ENCODE assay signal across 11 cellular contexts in the genomic region with DNA sequence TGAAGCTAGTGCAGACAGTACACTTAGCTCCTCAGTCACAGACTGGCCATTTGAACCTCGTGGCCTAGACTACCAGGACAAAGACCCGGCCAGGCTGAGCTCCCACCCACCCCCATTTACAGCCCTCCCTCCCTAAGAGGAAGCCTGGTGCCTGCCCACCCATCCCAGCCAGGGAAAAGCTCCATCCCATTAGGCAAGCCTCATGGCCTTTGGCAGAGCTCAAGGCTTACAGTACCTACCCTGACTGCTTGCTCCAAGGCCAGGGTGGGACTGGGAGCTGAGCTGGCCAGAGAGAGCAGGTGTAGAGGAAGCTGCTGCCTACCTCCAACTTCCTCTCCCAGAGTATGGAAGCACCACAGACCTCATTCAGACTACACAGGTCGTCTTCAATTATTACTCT. TPM values are rescaled to one million over a fixed set of nuclear protein-coding genes. Genes with fewer than 3 reads are reported as not detected.
DNase-seq lines count a peak whose midpoint lies in the region; ATAC-seq and TF ChIP-seq lines count a peak whose summit lies in the region.
"Had no signal": no experiment of that assay in that cellular context is flagged by ENCODE, and none has a peak within 500 bp of the region (broad histone marks: within the 10 kb centered on the region; RNA-seq: fewer than 3 reads in every experiment).

No MANE protein-coding gene starts in this region.

- no peak for ATAC-seq in GM18861 (IDR thresholded peaks at IDR 0.05; ENCODE audit: unreplicated experiment)

- H3K4me1 ChIP-seq in adrenal gland (replicated peaks in 1 of 2), result peaks cover 28 to 46% of the 10 kb centered on the region in 2 donors
- peaks cover 38 to 41% of the 10 kb centered on the region in 2 donors for H3K4me1 ChIP-seq in thyroid gland
- H3K4me1 ChIP-seq in A673 (ENCODE audit: insufficient read depth, low read length, poor library complexity, severe bottlenecking), result peaks cover under 1% of the 10 kb centered on the region

- H3K36me3 Mint-ChIP-seq in activated T-cell treated with anti-CD3 and anti-CD28 coated beads, Interleukin-2, amount 50 U/mL, for 24 hours (ENCODE audit: low read depth), result peaks cover 56% of the 10 kb centered on the region

- H3K27ac ChIP-seq in adrenal gland, result peak overlapping the region in 3 of 5 donors; percentile 3 to 96 (median 46)
- peak overlapping the region; percentile 28 to 99 (median 97) for H3K27ac ChIP-seq in thyroid gland
- no peak overlapping the region for H3K27ac ChIP-seq in A673 (ENCODE audit: low read depth, low read length, poor library complexity, severe bottlenecking)

- H3K27me3 ChIP-seq in adrenal gland (no peaks in the 10 kb centered on the region), thyroid gland (no peaks in the 10 kb centered on the region), A673 (replicated peaks; ENCODE audit: insufficient read depth, low read depth, low read length, poor library complexity) (no peaks in the 10 kb centered on the region)

- TF ChIP-seq POLR2A in adrenal gland (IDR thresholded peaks at IDR 0.05) (no peak), thyroid gland (IDR thresholded peaks at IDR 0.05) (no peak)

- H3K9me3 ChIP-seq in adrenal gland (replicated peaks in 1 of 3), result no peaks in the 10 kb centered on the region
- no peaks in the 10 kb centered on the region for H3K9me3 ChIP-seq in thyroid gland
- H3K9me3 ChIP-seq in A673 (ENCODE audit: low read depth, low read length, poor library complexity, severe bottlenecking), result no peaks in the 10 kb centered on the region

- TF ChIP-seq CTCF in adrenal gland (IDR thresholded peaks at IDR 0.05), result no peak
- no peak for TF ChIP-seq CTCF in thyroid gland (IDR thresholded peaks at IDR 0.05)
- TF ChIP-seq CTCF in A673 (conservative IDR thresholded peaks at IDR 0.05; ENCODE audit: low read depth, low read length), result no peak

- intact Hi-C loops in adrenal gland (cut with DNase I) (no loop called here), thyroid gland (cut with DNase I) (no loop called here), A673 (cut with micrococcal nuclease; ENCODE audit: unreplicated experiment) (no loop called here)

- no peak for DNase-seq in activated T-cell treated with anti-CD3 and anti-CD28 coated beads, Interleukin-2, amount 50 U/mL, for 24 hours
- no peak for DNase-seq in activated T-cell treated with anti-CD3 and anti-CD28 coated beads, Interleukin-2, amount 50 U/mL, for 1 hour
- DNase-seq in adrenal gland (peak in 2 of 7 donors; percentile 31 to 51), mesenteric fat pad (ENCODE audit: low spot score) (peak; percentile 74), thyroid gland (no peak), activated gamma-delta T cell treated with Interleukin-2 at 50 U/mL for 16 hours (no peak), A673 (ENCODE audit: low spot score) (no peak)
- DNase-seq: activated CD8-positive, alpha-beta memory T cell treated with anti-CD3 and anti-CD28 coated beads, Interleukin-2, amount 50 U/mL, for 4 hours; NCI-H2107; SHP77 treated with DMSO at 0.1 percent for 48 hours had no signal

- no peaks in the 10 kb centered on the region for H3K9me3 Mint-ChIP-seq in activated T-cell treated with anti-CD3 and anti-CD28 coated beads, Interleukin-2, amount 50 U/mL, for 24 hours

- H3K36me3 ChIP-seq in adrenal gland (replicated peaks in 1 of 2), result peaks cover 0 to 97% of the 10 kb centered on the region in 2 donors
- H3K36me3 ChIP-seq in thyroid gland, result peaks cover 26 to 62% of the 10 kb centered on the region in 2 donors
- H3K36me3 ChIP-seq in A673 (ENCODE audit: insufficient read depth, low read length, poor library complexity, severe bottlenecking), result no peaks in the 10 kb centered on the region

- H3K27me3 Mint-ChIP-seq in activated T-cell treated with anti-CD3 and anti-CD28 coated beads, Interleukin-2, amount 50 U/mL, for 24 hours, result no peaks in the 10 kb centered on the region

- BruUV-seq in A673 (replicated peaks; lab: Mats Ljungman, UMichigan), result no TSS peak

- 38 to 54% (median 47%) methylated on average over 3 of the region's 3 CpGs for WGBS in adrenal gland, 4 donors
- WGBS in thyroid gland, 2 donors, result 29 to 47% methylated on average over 3 of the region's 3 CpGs

- POLR2A ChIA-PET in A673 (lab: Charles Lee; ENCODE audit: low non-redundant PET), result no interaction called here

- no peak overlapping the region for H3K4me3 ChIP-seq in adrenal gland
- H3K4me3 ChIP-seq in thyroid gland (replicated peaks in 1 of 3), result no peak overlapping the region
- no peak overlapping the region for H3K4me3 ChIP-seq in A673 (ENCODE audit: low read depth, low read length, poor library complexity, severe bottlenecking)

- peak overlapping the region; percentile 99 for H3K27ac Mint-ChIP-seq in activated T-cell treated with anti-CD3 and anti-CD28 coated beads, Interleukin-2, amount 50 U/mL, for 24 hours

- H3K4me1 Mint-ChIP-seq in activated T-cell treated with anti-CD3 and anti-CD28 coated beads, Interleukin-2, amount 50 U/mL, for 24 hours (ENCODE audit: low read depth), result peaks cover 97% of the 10 kb centered on the region

- CTCF ChIA-PET in A673 (lab: Charles Lee), result interaction anchor here (0.8 kb wide), 1 partner anchor 12 kb away, joined by 3 read pairs; no protein-coding TSS in a partner anchor

- H3K4me3 Mint-ChIP-seq in activated T-cell treated with anti-CD3 and anti-CD28 coated beads, Interleukin-2, amount 50 U/mL, for 24 hours, result no peak overlapping the region

RNA-seq across cellular contexts. Expression of gene PIK3IP1, which starts 7.5 kb away (rescaled TPM):
- total RNA-seq in adrenal gland (100 to 1,000 TPM in 3 of 8 donors, 10 to 100 TPM in 5; 13.7 to 161 (median 80.6) TPM), mesenteric fat pad (19.8 TPM), thyroid gland (10 to 100 TPM; 39.8 to 88.4 (median 48.1) TPM), A673 (2021) (0.24 and 0.46 TPM in 2 replicates)
- polyA plus RNA-seq in adrenal gland, result 10 to 100 TPM; 12.1 to 22.8 (median 12.8) TPM

Comparison
In these comparisons a context has a peak if more than half of its experiments do, and no peak if none do; other contexts are left out.
1. RNA of gene PIK3IP1, which starts 7.5 kb away (total RNA-seq): 13.7 to 161 TPM in adrenal gland, 39.8 to 88.4 TPM in thyroid gland and 19.8 TPM in mesenteric fat pad (single experiment); 0.24 to 0.46 TPM in A673; every median in the first group is over 10 times any median in the second.